10 cellular contexts compared by ENCODE assay signal in genomic region chr10:73586583-73586984, GRCh38. TPM values are rescaled to one million over a fixed set of nuclear protein-coding genes. Genes with fewer than 3 reads are reported as not detected.
DNase-seq lines count a peak whose midpoint lies in the region; ATAC-seq and TF ChIP-seq lines count a peak whose summit lies in the region.
"Had no signal": no experiment of that assay in that cellular context is flagged by ENCODE, and none has a peak within 500 bp of the region (broad histone marks: within the 10 kb centered on the region; RNA-seq: fewer than 3 reads in every experiment).

No MANE protein-coding gene starts in this region.

- H3K4me3 ChIP-seq in HEK293 (ENCODE audit: low read depth, low read length) (no peak overlapping the region), right cardiac atrium (ENCODE audit: low read length) (no peak overlapping the region), smooth muscle cell (no peak overlapping the region), GM23338 (no peak overlapping the region)

- DNase-seq in amniotic stem cell (lab: John Stamatoyannopoulos, UW) (peak; percentile 10), right cardiac atrium (no peak), smooth muscle cell (lab: John Stamatoyannopoulos, UW; ENCODE audit: unreplicated experiment) (no peak), kidney glomerular epithelial cell (lab: John Stamatoyannopoulos, UW) (no peak), CD14-positive monocyte (ENCODE audit: low spot score) (no peak), GM23338 (ENCODE audit: low spot score) (no peak)

- H3K27ac Mint-ChIP-seq in CD14-positive monocyte (no peak overlapping the region), GM23338 (no peak overlapping the region)
- H3K27ac Mint-ChIP-seq: IgD-negative memory B cell; stimulated activated naive CD8-positive, alpha-beta T cell treated with anti-CD3 and anti-CD28 coated beads, Interleukin-15, Interleukin-2, amounts not matched to agents 100 ng/mL and 50 ng/mL, for 24 hours had no signal

- no peaks in the 10 kb centered on the region for H3K9me2 ChIP-seq in GM23338 (ENCODE audit: insufficient read depth)

- H3K4me1 Mint-ChIP-seq in CD14-positive monocyte (peaks cover 27% of the 10 kb centered on the region), GM23338 (peaks cover 29% of the 10 kb centered on the region)

- ATAC-seq in right cardiac atrium = peak; percentile 81 to 87
- ATAC-seq in GM19035 (IDR thresholded peaks at IDR 0.05; ENCODE audit: unreplicated experiment) = no peak
- ATAC-seq in GM23338 = no peak

- H3K27me3 Mint-ChIP-seq in CD14-positive monocyte (ENCODE audit: low read depth in 3 of 3) (peaks cover 0 to 3% (median 0%) of the 10 kb centered on the region in 3 donors), GM23338 (ENCODE audit: insufficient read depth, low read depth, poor library complexity) (peaks cover 2% of the 10 kb centered on the region)
- H3K27me3 Mint-ChIP-seq: IgD-negative memory B cell; stimulated activated naive CD8-positive, alpha-beta T cell treated with anti-CD3 and anti-CD28 coated beads, Interleukin-15, Interleukin-2, amounts not matched to agents 100 ng/mL and 50 ng/mL, for 24 hours had no signal

- CTCF ChIA-PET in HEK293 (lab: Yijun Ruan, JAX) = interaction anchor here (0.5 to 1.5 kb wide), 4 partner anchors 36 to 427 kb away, joined by 3 to 7 read pairs (median 3); no protein-coding TSS in a partner anchor

- TF ChIP-seq CTCF in HEK293 (tag by site-specific recombination; IDR thresholded peaks at IDR 0.05) (no peak), smooth muscle cell (IDR thresholded peaks at IDR 0.05; ENCODE audit: borderline replicate concordance, insufficient read depth, poor library complexity, severe bottlenecking) (no peak), CD14-positive monocyte (IDR thresholded peaks at IDR 0.05) (no peak), GM23338 (conservative IDR thresholded peaks at IDR 0.05; ENCODE audit: low read depth in 2 of 2) (no peak)

- intact Hi-C loops in right cardiac atrium (cut with DNase I) (no loop called here), CD14-positive monocyte (cut with micrococcal nuclease) (no loop called here)

- H3K4me1 ChIP-seq in HEK293 (ENCODE audit: control insufficient read depth, insufficient read depth, low read length) (peaks cover 9% of the 10 kb centered on the region), right cardiac atrium (ENCODE audit: control insufficient read depth, insufficient read depth, low read length) (peaks cover 2% of the 10 kb centered on the region), smooth muscle cell (ENCODE audit: low read depth) (peaks cover 32% of the 10 kb centered on the region), GM23338 (ENCODE audit: insufficient read depth) (peaks cover 24% of the 10 kb centered on the region)

- no peak overlapping the region for H3K4me3 Mint-ChIP-seq in CD14-positive monocyte
- no peak overlapping the region for H3K4me3 Mint-ChIP-seq in GM23338
- H3K4me3 Mint-ChIP-seq: IgD-negative memory B cell; stimulated activated naive CD8-positive, alpha-beta T cell treated with anti-CD3 and anti-CD28 coated beads, Interleukin-15, Interleukin-2, amounts not matched to agents 100 ng/mL and 50 ng/mL, for 24 hours had no signal

- peak overlapping the region; percentile 13 for H3K9ac ChIP-seq in smooth muscle cell (ENCODE audit: low read depth)

- 3% methylated on average over 1 of the region's 1 CpG for WGBS in right cardiac atrium
- WGBS in smooth muscle cell (ENCODE audit: low lambda C conversion rate) = 0% methylated on average over 1 of the region's 1 CpG

- H3K27ac ChIP-seq in HEK293 (ENCODE audit: extremely low read depth, low read depth, low read length) (peak overlapping the region; percentile 74), right cardiac atrium (ENCODE audit: low read length) (no peak overlapping the region), smooth muscle cell (ENCODE audit: low read depth) (peak overlapping the region; percentile 62), GM23338 (ENCODE audit: low read depth) (no peak overlapping the region)

- POLR2A ChIA-PET in HEK293 (lab: Yijun Ruan, JAX) = interaction anchor here (0.6 to 1.1 kb wide), 4 partner anchors 23 to 1357 kb away, joined by 3 to 4 read pairs (median 4); no protein-coding TSS in a partner anchor

- H3F3A ChIP-seq in smooth muscle cell (ENCODE audit: low read depth) (peaks cover 3% of the 10 kb centered on the region), GM23338 (replicated peaks; ENCODE audit: low read depth) (no peaks in the 10 kb centered on the region)

- H3K9me3 Mint-ChIP-seq in CD14-positive monocyte (peaks cover 0 to 4% (median 0%) of the 10 kb centered on the region in 7 donors), GM23338 (peaks cover 5% of the 10 kb centered on the region; the same call in 1 of the 3 replicates)
- H3K9me3 Mint-ChIP-seq: stimulated activated naive CD8-positive, alpha-beta T cell treated with anti-CD3 and anti-CD28 coated beads, Interleukin-15, Interleukin-2, amounts not matched to agents 100 ng/mL and 50 ng/mL, for 24 hours had no signal

- H3K9me3 ChIP-seq in HEK293 (ENCODE audit: control insufficient read depth, insufficient read depth, low read depth, low read length) = no peaks in the 10 kb centered on the region
- H3K9me3 ChIP-seq in right cardiac atrium (ENCODE audit: control insufficient read depth, low read length) = no peaks in the 10 kb centered on the region
- H3K9me3 ChIP-seq in smooth muscle cell (replicated peaks; ENCODE audit: low read depth) = no peaks in the 10 kb centered on the region

- H4K20me1 ChIP-seq in smooth muscle cell (ENCODE audit: low read depth) = no peaks in the 10 kb centered on the region
- no peaks in the 10 kb centered on the region for H4K20me1 ChIP-seq in GM23338 (replicated peaks; ENCODE audit: insufficient read depth)

- H3K4me2 ChIP-seq in smooth muscle cell (peak overlapping the region; percentile 34), GM23338 (no peak overlapping the region)

- H3K36me3 Mint-ChIP-seq in CD14-positive monocyte (no peaks in the 10 kb centered on the region), GM23338 (ENCODE audit: low read depth) (peaks cover 10% of the 10 kb centered on the region)

- peaks cover 5% of the 10 kb centered on the region for H3K79me2 ChIP-seq in smooth muscle cell (ENCODE audit: low read depth)
- peaks cover 30% of the 10 kb centered on the region for H3K79me2 ChIP-seq in GM23338 (replicated peaks; ENCODE audit: insufficient read depth)

- peak overlapping the region; percentile 52 for H2AFZ ChIP-seq in smooth muscle cell (ENCODE audit: low read depth)
- H2AFZ ChIP-seq in GM23338 = no peak overlapping the region

- no peaks in the 10 kb centered on the region for H3K36me3 ChIP-seq in HEK293 (ENCODE audit: control insufficient read depth in 2 of 2, insufficient read depth in 1 of 2, low read length in 2 of 2)
- H3K36me3 ChIP-seq in smooth muscle cell (ENCODE audit: low read depth) = no peaks in the 10 kb centered on the region
- H3K36me3 ChIP-seq in GM23338 (ENCODE audit: insufficient read depth) = no peaks in the 10 kb centered on the region

- H3K27me3 ChIP-seq in right cardiac atrium (ENCODE audit: control insufficient read depth, insufficient read depth) (no peaks in the 10 kb centered on the region), smooth muscle cell (ENCODE audit: low read depth) (no peaks in the 10 kb centered on the region), GM23338 (ENCODE audit: insufficient read depth) (no peaks in the 10 kb centered on the region)

TF ChIP-seq in HEK293, 187 proteins besides CTCF, POLR2A, EP300 and RAD21 (continues in another document):
- TF ChIP-seq SP2 (tag by site-specific recombination; IDR thresholded peaks at IDR 0.05) (no peak; the same call in 1 of the 2 replicates), ZNF394 (tag by site-specific recombination; IDR thresholded peaks at IDR 0.05; ENCODE audit: borderline replicate concordance) (peak; percentile 11; the same call in 1 of the 2 replicates), EGR2 (tag by site-specific recombination; IDR thresholded peaks at IDR 0.05; ENCODE audit: low read depth) (no peak), ZNF791 (tag by site-specific recombination; IDR thresholded peaks at IDR 0.05) (no peak), OSR2 (tag by site-specific recombination; IDR thresholded peaks at IDR 0.05) (peak; percentile 46; the same call in 1 of the 2 replicates), ZNF555 (tag by site-specific recombination; conservative IDR thresholded peaks at IDR 0.05) (no peak), ZNF324 (tag by site-specific recombination; IDR thresholded peaks at IDR 0.05) (no peak)

RNA-seq across cellular contexts. Expression of gene USP54, which starts 4.6 kb away (rescaled TPM):
- total RNA-seq in right cardiac atrium (10 to 100 TPM; 23.5 to 65.6 (median 24.0) TPM), smooth muscle cell (8.2 and 10.2 TPM in 2 replicates)
- polyA plus RNA-seq in right cardiac atrium (7.5 TPM), smooth muscle cell (3.1 and 6.8 TPM in 2 replicates), CD14-positive monocyte (under 1 TPM; 0.28 to 0.55 TPM), GM23338 (2016; fragmentation: Nextera tagmentation; extraction: Ambion mirVana) (12.8 and 15.1 TPM in 2 replicates)
- 27.4 and 29.2 TPM in 2 replicates for total RNA-seq in GM23338 (2014; rRNA removed; shearing (Covaris generic))

RNA-seq across cellular contexts. Expression of gene MYOZ1, which starts 54.7 kb away (rescaled TPM):
- total RNA-seq in right cardiac atrium = 100 to 1,000 TPM in 1 of 4 donors, 10 to 100 TPM in 3; 19.5 to 101 (median 52.3) TPM
- 72.6 TPM for polyA plus RNA-seq in right cardiac atrium
- total RNA-seq in smooth muscle cell = 2.4 and 3.9 TPM in 2 replicates
- 1.7 and 5.6 TPM in 2 replicates for polyA plus RNA-seq in smooth muscle cell
- polyA plus RNA-seq in CD14-positive monocyte = not detected
- total RNA-seq in GM23338 (2014; rRNA removed; shearing (Covaris generic)) = 2.4 and 3.2 TPM in 2 replicates
- polyA plus RNA-seq in GM23338 (2016; fragmentation: Nextera tagmentation; extraction: Ambion mirVana) = 1.9 and 2.7 TPM in 2 replicates
- polyA plus RNA-seq: IgD-negative memory B cell had no signal

Comparison
In these comparisons a context has a peak if more than half of its experiments do, and no peak if none do; other contexts are left out.
1. H3K27ac ChIP-seq: peak in HEK293 (single experiment) and smooth muscle cell (single experiment); none in right cardiac atrium (single experiment) and GM23338 (single experiment).
2. ATAC-seq: peak in right cardiac atrium (2 of 2); none in GM19035 (single experiment) and GM23338 (single experiment).
3. RNA of gene MYOZ1, which starts 54.7 kb away (polyA plus RNA-seq): 72.6 TPM in right cardiac atrium (single experiment); 1.9 to 2.7 TPM in GM23338, 1.7 to 5.6 TPM in smooth muscle cell and not detected in CD14-positive monocyte; every median in the first group is over 10 times any median in the second.